ENCODE assay signal across 17 cellular contexts in the genomic region with DNA sequence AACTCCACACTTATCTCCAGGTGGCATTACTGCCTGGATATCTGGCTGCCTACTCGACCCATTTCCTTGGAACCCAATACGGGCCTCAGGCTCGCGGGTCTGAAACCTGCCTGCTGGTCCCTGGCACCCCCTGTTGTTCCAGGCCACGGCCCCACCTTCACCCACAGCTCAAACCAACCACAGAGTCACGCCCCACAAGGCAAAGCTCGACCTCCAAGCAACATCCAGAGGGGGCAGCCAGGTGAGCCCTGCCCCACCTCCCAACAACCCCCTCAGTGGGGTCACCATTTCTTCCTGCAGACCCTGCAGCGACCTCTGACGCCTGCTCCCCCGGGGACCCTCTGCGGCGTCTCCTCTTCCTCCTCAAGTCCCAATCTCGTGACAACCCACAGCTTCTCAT.
DNase-seq lines count a peak whose midpoint lies in the region; ATAC-seq and TF ChIP-seq lines count a peak whose summit lies in the region.
"Had no signal": no experiment of that assay in that cellular context is flagged by ENCODE, and none has a peak within 500 bp of the region (broad histone marks: within the 10 kb centered on the region; RNA-seq: fewer than 3 reads in every experiment).

No MANE protein-coding gene starts in this region.

- H3K27me3 Mint-ChIP-seq in endodermal cell (ENCODE audit: insufficient read depth): no peaks in the 10 kb centered on the region
- H3K27me3 Mint-ChIP-seq in stimulated activated naive B cell treated with anti-CD40 and anti-IgM and Interleukin-4, amounts not matched to agents 10 μg/mL and 1 μg/mL and 100 μg/mL, for 72 hours: peaks cover under 1 to 8% of the 10 kb centered on the region in 2 donors

- DNase-seq in Right ventricle myocardium inferior (ENCODE audit: missing footprints) (peak; percentile 17), heart right ventricle (no peak), endodermal cell (no peak), CD1c-positive myeloid dendritic cell (ENCODE audit: extremely low spot score) (no peak), NCI-H526 (lab: John Stamatoyannopoulos, UW) (no peak), lower leg skin (ENCODE audit: low spot score in 2 of 2) (no peak)
- DNase-seq in stimulated activated naive B cell treated with anti-CD40 and anti-IgM and Interleukin-4, amounts not matched to agents 10 μg/mL and 1 μg/mL and 100 μg/mL, for 72 hours: no peak
- DNase-seq: ACHN; CD8-positive, alpha-beta T cell; COR-L47; DMS153; DMS79 treated with DMSO at 0.1 percent for 48 hours; EL; GM23248 had no signal

- H3K27ac Mint-ChIP-seq in endodermal cell: peak overlapping the region; percentile 44
- H3K27ac Mint-ChIP-seq in stimulated activated naive B cell treated with anti-CD40 and anti-IgM and Interleukin-4, amounts not matched to agents 10 μg/mL and 1 μg/mL and 100 μg/mL, for 72 hours: peak overlapping the region; percentile 4
- H3K27ac Mint-ChIP-seq: CD8-positive, alpha-beta T cell had no signal

- no peak overlapping the region for H3K4me3 ChIP-seq in heart right ventricle
- H3K4me3 ChIP-seq in endodermal cell (ENCODE audit: low read length): no peak overlapping the region
- no peak overlapping the region for H3K4me3 ChIP-seq in lower leg skin (ENCODE audit: low read depth, poor library complexity, severe bottlenecking)
- H3K4me3 ChIP-seq: GM23248 had no signal

- H3K27me3 ChIP-seq in heart right ventricle (peaks cover 0 to 50% (median 13%) of the 10 kb centered on the region in 7 donors), endodermal cell (ENCODE audit: control insufficient read depth, insufficient read depth, low read length, poor library complexity, severe bottlenecking) (no peaks in the 10 kb centered on the region)

- H3K4me1 ChIP-seq in heart right ventricle: peaks cover 0 to 13% (median 4%) of the 10 kb centered on the region in 9 donors
- no peaks in the 10 kb centered on the region for H3K4me1 ChIP-seq in endodermal cell (ENCODE audit: control insufficient read depth, insufficient read depth, low read length)

- no peak for TF ChIP-seq POLR2A in lower leg skin (IDR thresholded peaks at IDR 0.05)

- H3K9me3 Mint-ChIP-seq in endodermal cell: no peaks in the 10 kb centered on the region
- H3K9me3 Mint-ChIP-seq in stimulated activated naive B cell treated with anti-CD40 and anti-IgM and Interleukin-4, amounts not matched to agents 10 μg/mL and 1 μg/mL and 100 μg/mL, for 72 hours: peaks cover 0 to 4% of the 10 kb centered on the region in 2 donors
- H3K9me3 Mint-ChIP-seq: CD8-positive, alpha-beta T cell had no signal

- H3K9ac ChIP-seq in endodermal cell (ENCODE audit: extremely low read depth, low read length, poor library complexity, severe bottlenecking): no peak overlapping the region
- H3K9ac ChIP-seq: GM23248 had no signal

- H3K27ac ChIP-seq in heart right ventricle (no peak overlapping the region), angular gyrus (ENCODE audit: low read depth, low read length) (peak overlapping the region; percentile 79), endodermal cell (ENCODE audit: low read depth, low read length) (no peak overlapping the region)
- H3K27ac ChIP-seq: C4-2B, GM23248, HL-60 had no signal

- no peak overlapping the region for H3K4me3 Mint-ChIP-seq in endodermal cell
- no peak overlapping the region for H3K4me3 Mint-ChIP-seq in stimulated activated naive B cell treated with anti-CD40 and anti-IgM and Interleukin-4, amounts not matched to agents 10 μg/mL and 1 μg/mL and 100 μg/mL, for 72 hours
- H3K4me3 Mint-ChIP-seq: CD8-positive, alpha-beta T cell had no signal

- 77 to 78% methylated on average over 13 of the region's 13 CpGs for WGBS in heart right ventricle, 2 donors
- WGBS in endodermal cell (ENCODE audit: insufficient coverage in 1 of 2, insufficient read length in 1 of 2), 2 experiments: 89 to 94% methylated on average over 7 to 13 of the region's 13 CpGs
- WGBS in lower leg skin, 2 donors: 85 to 89% methylated on average over 13 of the region's 13 CpGs

- peaks cover 0 to 10% (median 0%) of the 10 kb centered on the region in 11 donors for H3K9me3 ChIP-seq in heart right ventricle
- H3K9me3 ChIP-seq in endodermal cell (ENCODE audit: control insufficient read depth, low read length): no peaks in the 10 kb centered on the region

- ATAC-seq in Right ventricle myocardium inferior (no peak), heart right ventricle (no peak)
- ATAC-seq in stimulated activated naive B cell treated with anti-CD40 and anti-IgM and Interleukin-4, amounts not matched to agents 10 μg/mL and 1 μg/mL and 100 μg/mL, for 72 hours (replicated peaks): no peak
- ATAC-seq: CD8-positive, alpha-beta T cell had no signal

- no peaks in the 10 kb centered on the region for H3K4me1 Mint-ChIP-seq in endodermal cell
- H3K4me1 Mint-ChIP-seq in stimulated activated naive B cell treated with anti-CD40 and anti-IgM and Interleukin-4, amounts not matched to agents 10 μg/mL and 1 μg/mL and 100 μg/mL, for 72 hours: no peaks in the 10 kb centered on the region

- no peak for TF ChIP-seq CTCF in heart right ventricle (IDR thresholded peaks at IDR 0.05)
- no peak for TF ChIP-seq CTCF in endodermal cell (conservative IDR thresholded peaks at IDR 0.05)
- TF ChIP-seq CTCF in lower leg skin (IDR thresholded peaks at IDR 0.05): no peak

- peaks cover 3% of the 10 kb centered on the region for H3K36me3 Mint-ChIP-seq in endodermal cell (ENCODE audit: low read depth)
- H3K36me3 Mint-ChIP-seq in stimulated activated naive B cell treated with anti-CD40 and anti-IgM and Interleukin-4, amounts not matched to agents 10 μg/mL and 1 μg/mL and 100 μg/mL, for 72 hours: no peaks in the 10 kb centered on the region
- H3K36me3 Mint-ChIP-seq: CD8-positive, alpha-beta T cell had no signal

- H3K36me3 ChIP-seq in heart right ventricle: no peaks in the 10 kb centered on the region
- no peaks in the 10 kb centered on the region for H3K36me3 ChIP-seq in endodermal cell (ENCODE audit: control insufficient read depth, insufficient read depth, low read length)

- intact Hi-C loops in Right ventricle myocardium inferior (cut with DNase I) (no loop called here), heart right ventricle (cut with DNase I) (no loop called here), lower leg skin (cut with DNase I; ENCODE audit: low total_unique reads) (no loop called here)
